In the genomic region with DNA sequence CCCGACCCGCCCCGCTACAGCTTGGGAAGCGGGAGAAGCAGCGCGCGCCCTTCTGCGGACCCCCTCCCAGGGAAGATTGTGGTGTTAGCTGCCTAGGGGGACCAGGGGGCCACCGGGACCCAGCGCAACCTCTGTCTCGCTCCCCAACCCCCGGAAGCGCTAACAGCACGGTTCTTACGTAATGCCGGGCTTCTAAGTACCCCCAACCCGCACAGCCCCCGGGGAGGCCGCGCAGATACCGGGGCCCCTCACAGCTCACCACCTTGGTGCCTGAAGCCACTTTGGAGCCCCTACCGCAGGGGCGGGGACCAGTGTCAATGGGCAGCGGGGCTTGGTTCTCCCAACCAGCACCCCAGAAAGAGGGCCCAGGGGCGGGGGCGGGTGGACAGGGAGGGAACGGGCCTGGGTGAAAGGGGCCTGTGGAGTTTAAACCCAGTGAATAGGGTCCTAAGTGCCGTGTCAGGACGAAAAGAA, we compare ENCODE assay signal across 9 cellular contexts. TPM values are rescaled to one million over a fixed set of nuclear protein-coding genes. Genes with fewer than 3 reads are reported as not detected.
DNase-seq lines count a peak whose midpoint lies in the region; ATAC-seq and TF ChIP-seq lines count a peak whose summit lies in the region.
"Had no signal": no experiment of that assay in that cellular context is flagged by ENCODE, and none has a peak within 500 bp of the region (broad histone marks: within the 10 kb centered on the region; RNA-seq: fewer than 3 reads in every experiment).

No MANE protein-coding gene starts in this region.

- H3K4ac ChIP-seq in trophoblast cell (ENCODE audit: low read depth, low read length): no peak overlapping the region

- H2BK12ac ChIP-seq in trophoblast cell (ENCODE audit: low read length): no peak overlapping the region

- H3K4me1 ChIP-seq in gastroesophageal sphincter (peaks cover 0 to 54% (median 15%) of the 10 kb centered on the region in 3 donors), trophoblast cell (ENCODE audit: control insufficient read depth in 1 of 2, insufficient read depth in 2 of 2, low read length in 2 of 2) (peaks cover 0 to 11% of the 10 kb centered on the region in 2 experiments)

- H3K4me3 ChIP-seq in WI38 (ENCODE audit: low read depth, low read length): peak overlapping the region; percentile 59
- peak overlapping the region; percentile 79 to 81 for H3K4me3 ChIP-seq in gastroesophageal sphincter
- H3K4me3 ChIP-seq in trophoblast cell (ENCODE audit: low read depth, low read length): peak overlapping the region; percentile 64

- H3K27ac ChIP-seq in gastroesophageal sphincter (peak overlapping the region; percentile 86 to 96 (median 94)), trophoblast cell (ENCODE audit: low read depth, low read length) (no peak overlapping the region)

- CTCF ChIA-PET in Calu3 (lab: Charles Lee): interaction anchor here (0.6 to 1.0 kb wide), 3 partner anchors 100 to 409 kb away, joined by 3 to 5 read pairs (median 4); no protein-coding TSS in a partner anchor

- no peak overlapping the region for H4K91ac ChIP-seq in trophoblast cell (ENCODE audit: low read depth, low read length)

- H2BK5ac ChIP-seq in trophoblast cell (ENCODE audit: low read depth, low read length, poor library complexity): no peak overlapping the region

- H3K36me3 Mint-ChIP-seq in Calu3 (ENCODE audit: insufficient read depth, unreplicated experiment): peaks cover 16% of the 10 kb centered on the region

- H3K79me2 ChIP-seq in trophoblast cell (ENCODE audit: control insufficient read depth, insufficient read depth, low read length, poor library complexity): no peaks in the 10 kb centered on the region

- H3K14ac ChIP-seq in trophoblast cell (ENCODE audit: low read length): no peak overlapping the region

- peak overlapping the region; percentile 50 for H3K4me3 Mint-ChIP-seq in Calu3 (ENCODE audit: low read depth, unreplicated experiment)

- H2BK120ac ChIP-seq in trophoblast cell (ENCODE audit: insufficient read depth, low read length, poor library complexity): no peak overlapping the region

- no peak for DNase-seq in Calu3
- no peak for DNase-seq in trophoblast cell
- no peak for DNase-seq in A172 (ENCODE audit: low spot score)
- no peak for DNase-seq in NCI-H2171 (lab: John Stamatoyannopoulos, UW)
- DNase-seq: SW 1271 had no signal

- H3K23ac ChIP-seq in trophoblast cell (ENCODE audit: low read length): no peak overlapping the region

- no peak overlapping the region for H2AK5ac ChIP-seq in trophoblast cell (ENCODE audit: low read length)

- intact Hi-C loops in Calu3 (cut with micrococcal nuclease; ENCODE audit: unreplicated experiment): no loop called here

- H3K27me3 ChIP-seq in gastroesophageal sphincter (peaks cover 13% of the 10 kb centered on the region), trophoblast cell (ENCODE audit: insufficient read depth, low read length) (peaks cover 18% of the 10 kb centered on the region)

- peak overlapping the region; percentile 76 for H3K4me2 ChIP-seq in trophoblast cell (ENCODE audit: low read length)

- peaks cover 78% of the 10 kb centered on the region for H3K27me3 Mint-ChIP-seq in Calu3 (ENCODE audit: unreplicated experiment)

- no TSS peak for BruUV-seq in Calu3 (replicated peaks; lab: Mats Ljungman, UMichigan)

- peak overlapping the region; percentile 35 for H2AFZ ChIP-seq in trophoblast cell (ENCODE audit: insufficient read depth, low read length, poor library complexity)

- H3K9ac ChIP-seq in trophoblast cell (ENCODE audit: low read length): no peak overlapping the region

- no peak overlapping the region for H3K18ac ChIP-seq in trophoblast cell (ENCODE audit: low read length)

- no peak overlapping the region for H4K8ac ChIP-seq in trophoblast cell (ENCODE audit: low read depth, low read length)

- H3K9me3 ChIP-seq in gastroesophageal sphincter (no peaks in the 10 kb centered on the region), trophoblast cell (ENCODE audit: insufficient read depth, low read depth, low read length) (peaks cover 3% of the 10 kb centered on the region)

- TF ChIP-seq EP300 in gastroesophageal sphincter (IDR thresholded peaks at IDR 0.05): no peak

- TF ChIP-seq POLR2A in gastroesophageal sphincter (IDR thresholded peaks at IDR 0.05): no peak

- no peak overlapping the region for H3K27ac Mint-ChIP-seq in Calu3 (ENCODE audit: unreplicated experiment)

- 0% methylated on average over 1 of the region's 29 CpGs; no CpG with 5 or more reads in 1 of the 2 donors for WGBS in gastroesophageal sphincter (ENCODE audit: low coverage in 1 of 2), 2 donors
- no CpG with 5 or more reads among the region's 29 CpGs for WGBS in trophoblast cell (ENCODE audit: extremely low coverage, insufficient coverage, insufficient read length)

- no peak overlapping the region for H4K12ac ChIP-seq in trophoblast cell (ENCODE audit: low read depth, low read length)

- ATAC-seq in gastroesophageal sphincter (peak; percentile 24), HG02840 (IDR thresholded peaks at IDR 0.05; ENCODE audit: low FRiP score, unreplicated experiment) (no peak), HG03196 (IDR thresholded peaks at IDR 0.05; ENCODE audit: unreplicated experiment) (no peak)

- no peak for TF ChIP-seq CTCF in Calu3 (IDR thresholded peaks at IDR 0.05; ENCODE audit: unreplicated experiment)
- TF ChIP-seq CTCF in WI38 (IDR thresholded peaks at IDR 0.05; ENCODE audit: low read depth, low read length): no peak
- TF ChIP-seq CTCF in gastroesophageal sphincter (IDR thresholded peaks at IDR 0.05): no peak

- peaks cover 2% of the 10 kb centered on the region for H3K79me1 ChIP-seq in trophoblast cell (ENCODE audit: low read length)

- H3K4me1 Mint-ChIP-seq in Calu3 (ENCODE audit: low read depth, unreplicated experiment): peaks cover 14% of the 10 kb centered on the region

- H3K36me3 ChIP-seq in gastroesophageal sphincter: peaks cover 0 to 23% of the 10 kb centered on the region in 2 donors
- no peaks in the 10 kb centered on the region for H3K36me3 ChIP-seq in trophoblast cell (ENCODE audit: control insufficient read depth in 1 of 2, insufficient read depth in 2 of 2, low read length in 2 of 2)

- H3K9me3 Mint-ChIP-seq in Calu3 (ENCODE audit: low read depth, unreplicated experiment): no peaks in the 10 kb centered on the region

RNA-seq across cellular contexts. Expression of a gene that starts 0.3 kb away (rescaled TPM):
- total RNA-seq in Calu3 (2022): 5.5 and 6.7 TPM in 2 replicates
- total RNA-seq in gastroesophageal sphincter: 10 to 100 TPM in 3 of 4 donors, 1 to 10 TPM in 1; 6.3 to 20.9 (median 15.1) TPM
- polyA plus RNA-seq in trophoblast cell (2013): 0.88 and 0.96 TPM in 2 replicates
- 4.8 TPM in 2 replicates for total RNA-seq in A172 (2014; rRNA removed; shearing (Covaris generic))

RNA-seq across cellular contexts. Expression of a gene that starts 35.3 kb away (rescaled TPM):
- total RNA-seq in Calu3 (2022) (not detected in 2 replicates), gastroesophageal sphincter (not detected)
- polyA plus RNA-seq in trophoblast cell (2013): 1.1 and 1.3 TPM in 2 replicates
- not detected in 2 replicates for total RNA-seq in A172 (2014; rRNA removed; shearing (Covaris generic))

RNA-seq across cellular contexts. Expression of a gene that starts 46.8 kb away (rescaled TPM):
- total RNA-seq in Calu3 (2022) (not detected in 2 replicates), gastroesophageal sphincter (not detected)
- 0.07 TPM in 1 of 2 replicates, not detected in the other for polyA plus RNA-seq in trophoblast cell (2013)
- not detected in 2 replicates for total RNA-seq in A172 (2014; rRNA removed; shearing (Covaris generic))
